ENCODE assay signal across 20 cellular contexts in genomic region chr13:86864376-86864775, GRCh38.
DNase-seq lines count a peak whose midpoint lies in the region; ATAC-seq, FAIRE-seq and TF ChIP-seq lines count a peak whose summit lies in the region.
"Had no signal": no experiment of that assay in that cellular context is flagged by ENCODE, and none has a peak within 500 bp of the region (broad histone marks: within the 10 kb centered on the region; RNA-seq: fewer than 3 reads in every experiment).

No MANE protein-coding gene starts in this region.

- H3K4me2 ChIP-seq in PC-3 (ENCODE audit: low read length): no peak overlapping the region
- H3K4me2 ChIP-seq: A549; BLaER1 treated with 17β-estradiol and CSF1 and Interleukin-3, amounts not matched to agents 10 nM and 100 nM had no signal

- H3K79me2 ChIP-seq in PC-3 (ENCODE audit: low read length): no peaks in the 10 kb centered on the region

- H3K27me3 ChIP-seq in PC-3 (ENCODE audit: low read length) (no peaks in the 10 kb centered on the region), bronchial epithelial cell (ENCODE audit: control insufficient read depth, insufficient read depth, low read length) (no peaks in the 10 kb centered on the region), foreskin keratinocyte (no peaks in the 10 kb centered on the region)
- H3K27me3 ChIP-seq: BLaER1 treated with 17β-estradiol and CSF1 and Interleukin-3, amounts not matched to agents 10 nM and 100 nM had no signal

- H3K36me3 ChIP-seq in PC-3 (ENCODE audit: low read depth, low read length): no peaks in the 10 kb centered on the region
- no peaks in the 10 kb centered on the region for H3K36me3 ChIP-seq in bronchial epithelial cell (ENCODE audit: control insufficient read depth, insufficient read depth, low read length)
- H3K36me3 ChIP-seq: BLaER1 treated with 17β-estradiol and CSF1 and Interleukin-3, amounts not matched to agents 10 nM and 100 nM had no signal

- no peak for ATAC-seq in PC-3
- ATAC-seq in foreskin keratinocyte: peak; percentile 83
- ATAC-seq: A549; CD8-positive, alpha-beta T cell had no signal

- H3K9ac ChIP-seq in PC-3 (ENCODE audit: low read length): no peak overlapping the region
- H3K9ac ChIP-seq: BLaER1 treated with 17β-estradiol and CSF1 and Interleukin-3, amounts not matched to agents 10 nM and 100 nM had no signal

- POLR2A ChIA-PET in PC-3 (lab: Charles Lee; ENCODE audit: unreplicated experiment): no interaction called here

- no peaks in the 10 kb centered on the region for H3K9me3 ChIP-seq in PC-3 (ENCODE audit: low read length)
- H3K9me3 ChIP-seq: A549, Caco-2 had no signal

- H3K27ac ChIP-seq in PC-3 (ENCODE audit: low read length): no peak overlapping the region
- no peak overlapping the region for H3K27ac ChIP-seq in foreskin keratinocyte
- H3K27ac ChIP-seq: 22Rv1; A549; BLaER1 treated with 17β-estradiol and CSF1 and Interleukin-3, amounts not matched to agents 10 nM and 100 nM; C4-2B had no signal

- FAIRE-seq in bronchial epithelial cell (lab: Jason Lieb, UNC): no peak
- FAIRE-seq: A549, D721Med, G401.6, GM12891 had no signal

- CTCF ChIA-PET in PC-3 (lab: Charles Lee): no interaction called here

- no peaks in the 10 kb centered on the region for H3K9me2 ChIP-seq in PC-3 (replicated peaks; ENCODE audit: low read length)

- H4K20me1 ChIP-seq in PC-3 (ENCODE audit: low read length): no peaks in the 10 kb centered on the region
- H4K20me1 ChIP-seq: BLaER1 treated with 17β-estradiol and CSF1 and Interleukin-3, amounts not matched to agents 10 nM and 100 nM had no signal

- no peak overlapping the region for H3K4me3 ChIP-seq in PC-3 (ENCODE audit: low read length)
- H3K4me3 ChIP-seq in bronchial epithelial cell (ENCODE audit: low read depth, low read length): no peak overlapping the region
- H3K4me3 ChIP-seq: A549; BLaER1 treated with 17β-estradiol and CSF1 and Interleukin-3, amounts not matched to agents 10 nM and 100 nM had no signal

- H3F3A ChIP-seq in PC-3 (ENCODE audit: low read length, unreplicated experiment): no peaks in the 10 kb centered on the region

- H3K4me1 ChIP-seq in PC-3 (ENCODE audit: insufficient read depth, low read length) (no peaks in the 10 kb centered on the region), foreskin keratinocyte (no peaks in the 10 kb centered on the region)
- H3K4me1 ChIP-seq: A549; BLaER1 treated with 17β-estradiol and CSF1 and Interleukin-3, amounts not matched to agents 10 nM and 100 nM; Caco-2 had no signal

- DNase-seq in PC-3: peak; percentile 42
- peak; percentile 20 for DNase-seq in bronchial epithelial cell (ENCODE audit: low read depth)
- DNase-seq in foreskin keratinocyte: peak; percentile 28 to 66
- no peak for DNase-seq in iPS-NIHi7 (ENCODE audit: extremely low spot score)
- no peak for DNase-seq in NCI-H187 (lab: John Stamatoyannopoulos, UW)
- no peak for DNase-seq in GM19238 (ENCODE audit: insufficient read length, low spot score)
- DNase-seq: AML-193; Caco-2; Calu3; CD4-positive, alpha-beta T cell; CD8-positive, alpha-beta T cell; DMS79 treated with DMSO at 0.1 percent for 48 hours; GF-D8 had no signal

- intact Hi-C loops in PC-3 (cut with micrococcal nuclease): no loop called here

- TF ChIP-seq CTCF in PC-3 (conservative IDR thresholded peaks at IDR 0.05; ENCODE audit: low read depth, low read length) (no peak), bronchial epithelial cell (IDR thresholded peaks at IDR 0.05; ENCODE audit: insufficient read depth, low read length, severe bottlenecking) (no peak), foreskin keratinocyte (conservative IDR thresholded peaks at IDR 0.05) (no peak)

- BruUV-seq in PC-3 (replicated peaks; lab: Mats Ljungman, UMichigan): no TSS peak

- no peak overlapping the region for H2AFZ ChIP-seq in PC-3 (ENCODE audit: low read length)

Comparison
In these comparisons a context has a peak if more than half of its experiments do, and no peak if none do; other contexts are left out.
1. DNase-seq: peak in PC-3 (single experiment), bronchial epithelial cell (single experiment) and foreskin keratinocyte (2 of 2); none in iPS-NIHi7 (single experiment), NCI-H187 (0 of 2) and GM19238 (single experiment).